ENCODE assay signal across 14 cellular contexts in the genomic region with DNA sequence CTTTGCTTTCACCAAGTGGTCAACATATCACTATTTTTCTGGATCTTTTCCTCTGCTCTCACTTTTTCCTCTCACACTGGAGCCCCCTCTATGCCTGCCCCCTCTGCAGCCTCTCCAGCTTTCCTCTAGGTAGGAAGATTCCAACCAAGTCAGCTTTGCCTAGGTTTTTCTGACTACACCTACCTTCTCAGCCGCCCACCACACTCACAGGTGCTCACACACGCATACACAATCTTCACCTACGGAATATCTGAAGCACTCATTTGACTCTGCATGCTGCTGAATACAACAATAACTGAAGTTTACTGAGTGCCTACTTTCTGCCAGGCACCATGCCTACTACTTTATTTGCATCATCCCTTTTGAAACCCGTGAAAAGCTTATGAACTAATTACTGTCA.
A peak's percentile ranks its signal among the peaks of the same experiment; 100 is the strongest.
DNase-seq lines count a peak whose midpoint lies in the region; ATAC-seq and TF ChIP-seq lines count a peak whose summit lies in the region.
"Had no signal": no experiment of that assay in that cellular context is flagged by ENCODE, and none has a peak within 500 bp of the region (broad histone marks: within the 10 kb centered on the region; RNA-seq: fewer than 3 reads in every experiment).

No MANE protein-coding gene starts in this region.

- TF ChIP-seq CTCF in natural killer cell (IDR thresholded peaks at IDR 0.05), result no peak

- H3K27me3 Mint-ChIP-seq in activated CD8-positive, alpha-beta memory T cell treated with anti-CD3 and anti-CD28 coated beads, Interleukin-2, amount 10 ng/mL, durations not matched to agents 7 days and 5 days, result no peaks in the 10 kb centered on the region
- H3K27me3 Mint-ChIP-seq in activated naive CD8-positive, alpha-beta T cell, result peaks cover 2% of the 10 kb centered on the region
- H3K27me3 Mint-ChIP-seq in natural killer cell (ENCODE audit: low read depth in 2 of 2), result no peaks in the 10 kb centered on the region
- H3K27me3 Mint-ChIP-seq: type B pancreatic cell had no signal

- no peak for DNase-seq in activated CD8-positive, alpha-beta memory T cell treated with anti-CD3 and anti-CD28 coated beads, Interleukin-2, amount 10 ng/mL, durations not matched to agents 7 days and 5 days
- no peak for DNase-seq in activated CD8-positive, alpha-beta memory T cell treated with anti-CD3 and anti-CD28 coated beads, Interleukin-2, amount 50 U/mL, for 4 hours
- no peak for DNase-seq in natural killer cell
- no peak for DNase-seq in COR-L47 (lab: John Stamatoyannopoulos, UW)
- no peak for DNase-seq in activated CD4-positive, CD25-positive, alpha-beta regulatory T cell treated with anti-CD3 and anti-CD28 coated beads, Interleukin-2, amount 50 U/mL, for 72 hours
- DNase-seq: ACHN, activated gamma-delta T cell, NCI-H1417, NCI-H524 treated with DMSO at 0.1 percent for 48 hours had no signal

- intact Hi-C loops in natural killer cell (cut with micrococcal nuclease), result no loop called here

- no peaks in the 10 kb centered on the region for H3K9me3 Mint-ChIP-seq in activated CD8-positive, alpha-beta memory T cell treated with anti-CD3 and anti-CD28 coated beads, Interleukin-2, amount 10 ng/mL, durations not matched to agents 7 days and 5 days (ENCODE audit: low read depth)
- H3K9me3 Mint-ChIP-seq in activated naive CD8-positive, alpha-beta T cell (ENCODE audit: low read depth), result no peaks in the 10 kb centered on the region
- no peaks in the 10 kb centered on the region for H3K9me3 Mint-ChIP-seq in natural killer cell

- peak overlapping the region; percentile 96 for H3K27ac Mint-ChIP-seq in activated CD8-positive, alpha-beta memory T cell treated with anti-CD3 and anti-CD28 coated beads, Interleukin-2, amount 10 ng/mL, durations not matched to agents 7 days and 5 days
- peak overlapping the region; percentile 56 for H3K27ac Mint-ChIP-seq in activated naive CD8-positive, alpha-beta T cell
- peak overlapping the region; percentile 87 to 93 for H3K27ac Mint-ChIP-seq in natural killer cell
- H3K27ac Mint-ChIP-seq: type B pancreatic cell had no signal

- no peak for ATAC-seq in activated CD8-positive, alpha-beta memory T cell treated with anti-CD3 and anti-CD28 coated beads, Interleukin-2, amount 10 ng/mL, durations not matched to agents 7 days and 5 days
- ATAC-seq in HG02798 (IDR thresholded peaks at IDR 0.05; ENCODE audit: poor library complexity, unreplicated experiment), result peak; percentile 0
- ATAC-seq in natural killer cell, result no peak
- no peak for ATAC-seq in HG03196 (IDR thresholded peaks at IDR 0.05; ENCODE audit: unreplicated experiment)
- ATAC-seq: right cardiac atrium had no signal

- CTCF ChIA-PET in activated CD8-positive, alpha-beta memory T cell treated with anti-CD3 and anti-CD28 coated beads, Interleukin-2, amount 10 ng/mL, durations not matched to agents 7 days and 5 days (lab: Charles Lee), result interaction anchor here (1.2 kb wide), 1 partner anchor 12 kb away, joined by 3 read pairs; no protein-coding TSS in a partner anchor

- peaks cover 27% of the 10 kb centered on the region for H3K36me3 Mint-ChIP-seq in activated CD8-positive, alpha-beta memory T cell treated with anti-CD3 and anti-CD28 coated beads, Interleukin-2, amount 10 ng/mL, durations not matched to agents 7 days and 5 days
- H3K36me3 Mint-ChIP-seq in activated naive CD8-positive, alpha-beta T cell, result peaks cover 5% of the 10 kb centered on the region
- no peaks in the 10 kb centered on the region for H3K36me3 Mint-ChIP-seq in natural killer cell
- H3K36me3 Mint-ChIP-seq: type B pancreatic cell had no signal

- peaks cover 69% of the 10 kb centered on the region for H3K4me1 Mint-ChIP-seq in activated CD8-positive, alpha-beta memory T cell treated with anti-CD3 and anti-CD28 coated beads, Interleukin-2, amount 10 ng/mL, durations not matched to agents 7 days and 5 days
- peaks cover 46% of the 10 kb centered on the region for H3K4me1 Mint-ChIP-seq in activated naive CD8-positive, alpha-beta T cell (ENCODE audit: low read depth)
- H3K4me1 Mint-ChIP-seq in natural killer cell, result peaks cover 45 to 51% of the 10 kb centered on the region in 2 donors

- H3K4me3 Mint-ChIP-seq in activated CD8-positive, alpha-beta memory T cell treated with anti-CD3 and anti-CD28 coated beads, Interleukin-2, amount 10 ng/mL, durations not matched to agents 7 days and 5 days, result peak overlapping the region; percentile 0
- peak overlapping the region; percentile 15 for H3K4me3 Mint-ChIP-seq in activated naive CD8-positive, alpha-beta T cell
- H3K4me3 Mint-ChIP-seq in natural killer cell, result peak overlapping the region; percentile 76
- H3K4me3 Mint-ChIP-seq: type B pancreatic cell had no signal

Comparison
In these comparisons a context has a peak if more than half of its experiments do, and no peak if none do; other contexts are left out.
1. H3K4me3 Mint-ChIP-seq: peak in every context shown above with its lines; median percentile 76 in natural killer cell; 15 in activated naive CD8-positive, alpha-beta T cell; 0 in activated CD8-positive, alpha-beta memory T cell treated with anti-CD3 and anti-CD28 coated beads, Interleukin-2, amount 10 ng/mL, durations not matched to agents 7 days and 5 days.